Comparison of ENCODE assay signal across 21 cellular contexts in the genomic region with DNA sequence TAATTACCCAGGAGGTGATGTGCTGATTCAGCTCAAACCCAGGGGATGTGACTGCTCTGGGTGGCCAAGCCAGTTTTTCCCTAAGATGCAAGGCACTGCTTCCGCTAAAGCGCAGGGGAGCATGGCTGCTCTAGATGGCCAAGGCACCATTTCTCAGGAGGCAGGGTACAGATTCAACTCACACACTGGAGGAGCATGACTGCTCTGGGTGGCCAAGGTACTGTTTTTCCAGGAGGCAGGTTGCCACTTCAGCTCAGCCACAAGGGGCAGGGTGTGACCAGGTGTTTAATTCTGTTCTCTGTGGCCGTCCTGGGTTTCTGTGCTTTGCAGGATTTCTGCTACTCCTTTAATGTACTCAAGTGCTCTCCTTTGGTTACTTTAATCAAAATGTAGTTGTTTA.
A peak's percentile ranks its signal among the peaks of the same experiment; 100 is the strongest.
DNase-seq lines count a peak whose midpoint lies in the region; ATAC-seq and TF ChIP-seq lines count a peak whose summit lies in the region.
"Had no signal": no experiment of that assay in that cellular context is flagged by ENCODE, and none has a peak within 500 bp of the region (broad histone marks: within the 10 kb centered on the region; RNA-seq: fewer than 3 reads in every experiment).

No MANE protein-coding gene starts in this region.

- no peak overlapping the region for H3K9ac ChIP-seq in SK-N-SH

- H3K4me2 ChIP-seq in GM23338 (no peak overlapping the region), PC-9 (no peak overlapping the region), SK-N-SH (no peak overlapping the region)

- TF ChIP-seq CTCF in 22Rv1 (IDR thresholded peaks at IDR 0.05) = peak; percentile 10; the same call in 1 of the 2 replicates
- TF ChIP-seq CTCF in GM23338 (conservative IDR thresholded peaks at IDR 0.05; ENCODE audit: low read depth in 2 of 2) = peak; percentile 38 to 55
- TF ChIP-seq CTCF in WTC11 (IDR thresholded peaks at IDR 0.05) = no peak
- TF ChIP-seq CTCF in PC-9 (conservative IDR thresholded peaks at IDR 0.05) = no peak
- no peak for TF ChIP-seq CTCF in SK-N-SH (IDR thresholded peaks at IDR 0.05)

- H2AFZ ChIP-seq in GM23338 = no peak overlapping the region
- H2AFZ ChIP-seq in PC-9 = no peak overlapping the region
- H2AFZ ChIP-seq in SK-N-SH (ENCODE audit: low read depth) = no peak overlapping the region

- DNase-seq in GM23338 (ENCODE audit: low spot score) (peak; percentile 41), WTC11 (ENCODE audit: low spot score) (peak; percentile 20), iPS-NIHi7 (ENCODE audit: extremely low spot score) (peak; percentile 17), PC-9 (no peak), NOMO-1 treated with DMSO at 0.1 percent for 48 hours (lab: John Stamatoyannopoulos, UW; ENCODE audit: unreplicated experiment) (no peak), NCI-H2196 treated with DMSO at 0.1 percent for 48 hours (lab: John Stamatoyannopoulos, UW; ENCODE audit: unreplicated experiment) (no peak), SK-N-SH (no peak)
- DNase-seq: ACHN; BE2C; C1 segment of cervical spinal cord; CD4-positive, CD25-positive, alpha-beta regulatory T cell; CD8-positive, alpha-beta memory T cell; COR-L47; DMS 273 treated with DMSO at 0.1 percent for 48 hours; DMS53; DND-41; EL; GOT3 had no signal

- WGBS in SK-N-SH (ENCODE audit: low lambda C conversion rate) = 0% methylated on average over 1 of the region's 3 CpGs

- CTCF ChIA-PET in WTC11 (lab: Charles Lee) = interaction anchor here (1.0 kb wide), 1 partner anchor 454 kb away, joined by 5 read pairs; no protein-coding TSS in a partner anchor
- CTCF ChIA-PET in PC-9 (lab: Charles Lee) = no interaction called here
- CTCF ChIA-PET in SK-N-SH (lab: Yijun Ruan, JAX) = no interaction called here

- BruUV-seq in PC-9 (replicated peaks; lab: Mats Ljungman, UMichigan) = no TSS peak

- peaks cover 4% of the 10 kb centered on the region; the same call in 2 of the 3 replicates for H3K4me1 Mint-ChIP-seq in GM23338
- H3K4me1 Mint-ChIP-seq in WTC11 = peaks cover 18% of the 10 kb centered on the region
- H3K4me1 Mint-ChIP-seq: CD4-positive, CD25-positive, alpha-beta regulatory T cell; CD8-positive, alpha-beta memory T cell had no signal

- TF ChIP-seq RAD21 in SK-N-SH (IDR thresholded peaks at IDR 0.05; ENCODE audit: low read length) = no peak

- no peaks in the 10 kb centered on the region for H3F3A ChIP-seq in GM23338 (replicated peaks; ENCODE audit: low read depth)
- H3F3A ChIP-seq in PC-9 (ENCODE audit: insufficient read depth, low read depth) = no peaks in the 10 kb centered on the region
- H3F3A ChIP-seq in SK-N-SH (replicated peaks; ENCODE audit: insufficient read depth) = no peaks in the 10 kb centered on the region

- H3K36me3 ChIP-seq in GM23338 (ENCODE audit: insufficient read depth) = no peaks in the 10 kb centered on the region
- H3K36me3 ChIP-seq in PC-9 (ENCODE audit: low read depth) = no peaks in the 10 kb centered on the region
- no peaks in the 10 kb centered on the region for H3K36me3 ChIP-seq in SK-N-SH (replicated peaks in 1 of 2; ENCODE audit: control insufficient read depth in 1 of 2, insufficient read depth in 2 of 2, low read length in 1 of 2)
- H3K36me3 ChIP-seq: BE2C, HAP-1 had no signal

- H3K4me3 Mint-ChIP-seq in GM23338 = no peak overlapping the region
- H3K4me3 Mint-ChIP-seq in WTC11 = no peak overlapping the region
- H3K4me3 Mint-ChIP-seq: CD4-positive, CD25-positive, alpha-beta regulatory T cell; CD8-positive, alpha-beta memory T cell had no signal

- POLR2A ChIA-PET in WTC11 (lab: Charles Lee) = no interaction called here
- POLR2A ChIA-PET in PC-9 (lab: Charles Lee; ENCODE audit: unreplicated experiment) = no interaction called here
- POLR2A ChIA-PET in SK-N-SH (lab: Yijun Ruan, JAX) = no interaction called here

- no peak for TF ChIP-seq EP300 in SK-N-SH (IDR thresholded peaks at IDR 0.05; ENCODE audit: borderline replicate concordance in 1 of 2, low read depth in 1 of 2, low read length in 1 of 2)

- H4K20me1 ChIP-seq in GM23338 (replicated peaks; ENCODE audit: insufficient read depth) (no peaks in the 10 kb centered on the region), PC-9 (ENCODE audit: insufficient read depth) (no peaks in the 10 kb centered on the region), SK-N-SH (ENCODE audit: insufficient read depth) (no peaks in the 10 kb centered on the region)

- H3K27me3 Mint-ChIP-seq in GM23338 (ENCODE audit: insufficient read depth, low read depth, poor library complexity) = peaks cover 2% of the 10 kb centered on the region
- H3K27me3 Mint-ChIP-seq in WTC11 (ENCODE audit: low read depth) = no peaks in the 10 kb centered on the region
- H3K27me3 Mint-ChIP-seq: CD4-positive, CD25-positive, alpha-beta regulatory T cell; CD8-positive, alpha-beta memory T cell had no signal

- H3K27ac ChIP-seq in 22Rv1 (no peak overlapping the region), GM23338 (ENCODE audit: low read depth) (no peak overlapping the region), PC-9 (no peak overlapping the region), SK-N-SH (ENCODE audit: low read depth in 2 of 2, low read length in 1 of 2) (no peak overlapping the region)
- H3K27ac ChIP-seq: HL-60 had no signal

- H3K9me3 ChIP-seq in PC-9 (ENCODE audit: insufficient read depth, low read depth) (no peaks in the 10 kb centered on the region), SK-N-SH (no peaks in the 10 kb centered on the region; the same call in 1 of the 2 replicates)
- H3K9me3 ChIP-seq: HAP-1 had no signal

- peaks cover 74% of the 10 kb centered on the region for H3K79me2 ChIP-seq in GM23338 (replicated peaks; ENCODE audit: insufficient read depth)
- no peaks in the 10 kb centered on the region for H3K79me2 ChIP-seq in PC-9 (ENCODE audit: low read depth)
- no peaks in the 10 kb centered on the region for H3K79me2 ChIP-seq in SK-N-SH (ENCODE audit: insufficient read depth)

- intact Hi-C loops in PC-9 (cut with micrococcal nuclease; ENCODE audit: unreplicated experiment) = no loop called here

- H3K27me3 ChIP-seq in GM23338 (ENCODE audit: insufficient read depth) (no peaks in the 10 kb centered on the region), PC-9 (ENCODE audit: insufficient read depth, low read depth) (no peaks in the 10 kb centered on the region), SK-N-SH (ENCODE audit: insufficient read depth) (no peaks in the 10 kb centered on the region)
- H3K27me3 ChIP-seq: BE2C had no signal

- H3K4me1 ChIP-seq in GM23338 (ENCODE audit: insufficient read depth) (no peaks in the 10 kb centered on the region), PC-9 (replicated peaks; ENCODE audit: insufficient read depth) (no peaks in the 10 kb centered on the region), SK-N-SH (ENCODE audit: control insufficient read depth in 1 of 2, insufficient read depth in 2 of 2, low read depth in 1 of 2, low read length in 1 of 2) (no peaks in the 10 kb centered on the region)
- H3K4me1 ChIP-seq: BE2C, HAP-1 had no signal

- H3K27ac Mint-ChIP-seq in GM23338 = no peak overlapping the region
- no peak overlapping the region for H3K27ac Mint-ChIP-seq in WTC11
- H3K27ac Mint-ChIP-seq: CD4-positive, CD25-positive, alpha-beta regulatory T cell; CD8-positive, alpha-beta memory T cell had no signal

- peaks cover 13% of the 10 kb centered on the region for H3K9me3 Mint-ChIP-seq in GM23338
- peaks cover 11% of the 10 kb centered on the region for H3K9me3 Mint-ChIP-seq in WTC11

- H3K9me2 ChIP-seq in GM23338 (ENCODE audit: insufficient read depth) (no peaks in the 10 kb centered on the region; the same call in 1 of the 2 replicates), PC-9 (ENCODE audit: insufficient read depth) (no peaks in the 10 kb centered on the region), SK-N-SH (no peaks in the 10 kb centered on the region)

- ATAC-seq in GM23338 = peak; percentile 77
- ATAC-seq in WTC11 = peak; percentile 93

- H3K36me3 Mint-ChIP-seq in GM23338 (ENCODE audit: low read depth) (no peaks in the 10 kb centered on the region), WTC11 (0 out of 2 replicates have a peak, but pooled peaks cover 2% of the 10 kb centered on the region)
- H3K36me3 Mint-ChIP-seq: CD4-positive, CD25-positive, alpha-beta regulatory T cell; CD8-positive, alpha-beta memory T cell had no signal

- no peak overlapping the region for H3K4me3 ChIP-seq in GM23338
- no peak overlapping the region for H3K4me3 ChIP-seq in PC-9
- H3K4me3 ChIP-seq in SK-N-SH (ENCODE audit: low read depth in 2 of 2, low read length in 1 of 2) = no peak overlapping the region
- H3K4me3 ChIP-seq: HAP-1 had no signal

TF ChIP-seq in GM23338, 12 proteins besides CTCF, POLR2A, EP300 and RAD21:
- TF ChIP-seq CREB1 (CRISPR knock-in tag; IDR thresholded peaks at IDR 0.05; ENCODE audit: low read depth) (no peak), NANOG (IDR thresholded peaks at IDR 0.05; ENCODE audit: borderline replicate concordance) (no peak), ZNF331 (CRISPR knock-in tag; IDR thresholded peaks at IDR 0.05; ENCODE audit: low read depth) (no peak)
TF ChIP-seq in GM23338: peak in this region for 0.

TF ChIP-seq in WTC11, 78 proteins besides CTCF, POLR2A, EP300 and RAD21 (continues in another document):
- TF ChIP-seq JAZF1 (CRISPR knock-in tag; IDR thresholded peaks at IDR 0.05) (no peak), TEAD4 (CRISPR knock-in tag; IDR thresholded peaks at IDR 0.05) (no peak)

TF ChIP-seq in SK-N-SH, 30 proteins besides CTCF, POLR2A, EP300 and RAD21 (continues in another document):
- no peak for TF ChIP-seq RXRA (IDR thresholded peaks at IDR 0.05; ENCODE audit: borderline replicate concordance, low read depth)
- TF ChIP-seq TCF12 (IDR thresholded peaks at IDR 0.05) = no peak
- no peak for TF ChIP-seq CHD2 (IDR thresholded peaks at IDR 0.05; ENCODE audit: low read length, partially characterized antibody)
- TF ChIP-seq YY1 (IDR thresholded peaks at IDR 0.05; ENCODE audit: low read depth) = no peak

Comparison
In these comparisons a context has a peak if more than half of its experiments do, and no peak if none do; other contexts are left out.
1. CTCF ChIP-seq: peak in 22Rv1 (single experiment) and GM23338 (2 of 2); none in WTC11 (single experiment), PC-9 (single experiment) and SK-N-SH (single experiment).
2. DNase-seq: peak in GM23338 (single experiment), WTC11 (single experiment) and iPS-NIHi7 (single experiment); none in PC-9 (0 of 2), NOMO-1 treated with DMSO at 0.1 percent for 48 hours (single experiment), NCI-H2196 treated with DMSO at 0.1 percent for 48 hours (single experiment) and SK-N-SH (single experiment).